1 cellular context compared by ENCODE assay signal in genomic region chr2:164681009-164681408, GRCh38.
TF ChIP-seq lines count a peak whose summit lies in the region.

No MANE protein-coding gene starts in this region.

TF ChIP-seq in HepG2, 621 proteins besides CTCF, POLR2A, EP300 and RAD21 (continued from another document):
- TF ChIP-seq BRF2 (CRISPR knock-in tag; IDR thresholded peaks at IDR 0.05) (no peak), TEF (CRISPR knock-in tag; IDR thresholded peaks at IDR 0.05) (no peak), NCOA5 (CRISPR knock-in tag; IDR thresholded peaks at IDR 0.05) (no peak)
